In the genomic region with DNA sequence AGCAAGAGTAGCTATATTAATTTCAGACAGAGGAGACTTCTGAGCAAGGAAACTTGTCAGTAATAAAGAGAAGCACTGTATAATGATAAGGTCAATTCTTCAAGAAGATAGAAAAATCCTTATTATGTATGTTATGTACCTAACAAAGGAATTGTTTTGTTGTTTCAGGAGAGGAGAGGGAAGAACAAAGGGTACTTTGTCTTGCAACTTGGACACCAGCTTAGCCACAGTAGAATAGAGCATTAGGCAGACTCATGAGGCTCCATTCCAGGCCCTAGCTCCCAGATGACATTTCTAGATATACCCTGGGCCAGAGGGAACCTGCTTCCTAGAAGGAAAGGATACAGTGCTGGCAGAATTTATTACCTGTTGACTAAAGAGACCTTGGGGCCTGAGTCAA, we compare ENCODE assay signal across 22 cellular contexts.
"Had no signal": no experiment of that assay in that cellular context is flagged by ENCODE, and none has a peak within 500 bp of the region (broad histone marks: within the 10 kb centered on the region; RNA-seq: fewer than 3 reads in every experiment).

No MANE protein-coding gene starts in this region.

- H3K27me3 ChIP-seq: esophagus muscularis mucosa, gastroesophageal sphincter, pancreas had no signal

- H3K27me3 Mint-ChIP-seq: stimulated activated naive CD8-positive, alpha-beta T cell treated with anti-CD3 and anti-CD28 coated beads, Interleukin-15, amount 100 ng/mL, for 72 hours had no signal

- FAIRE-seq: endometrium, keratinocyte, pancreas had no signal

- H3K4me3 ChIP-seq: esophagus muscularis mucosa, gastroesophageal sphincter, left ventricle myocardium inferior, lower lobe of right lung, pancreas, prostate gland, thoracic aorta had no signal

- H3K4me1 Mint-ChIP-seq: immature natural killer cell had no signal

- H3K4me1 ChIP-seq: esophagus muscularis mucosa, gastroesophageal sphincter, left ventricle myocardium inferior, lower lobe of right lung, pancreas, prostate gland had no signal

- H3K36me3 ChIP-seq: esophagus muscularis mucosa, gastroesophageal sphincter, left ventricle myocardium inferior, lower lobe of right lung, pancreas, prostate gland, thoracic aorta had no signal

- H3K27ac Mint-ChIP-seq: immature natural killer cell; natural killer cell treated with Interleukin-12 subunit alpha and Interleukin-12 subunit beta and Interleukin-15 and Interleukin-18, amount 100 ng/mL, for 72 hours; stimulated activated naive B cell treated with anti-CD40 and anti-IgM and Interleukin-4, amounts not matched to agents 10 μg/mL and 1 μg/mL and 100 μg/mL, for 72 hours had no signal

- DNase-seq: effector memory CD4-positive, alpha-beta T cell; immature natural killer cell; left ventricle myocardium inferior; lower lobe of right lung; mesenchymal stem cell; midbrain; occipital lobe; pancreas; retina; stimulated activated CD4-positive, alpha-beta T cell treated with anti-CD3 and anti-CD28 coated beads, Interleukin-2, amount 100 ng/mL, for 24 hours; stimulated activated CD4-positive, alpha-beta T cell treated with anti-CD3 and anti-CD28 coated beads, Interleukin-4, amount 100 ng/mL, for 4 hours; stimulated activated naive B cell treated with anti-CD40 and anti-IgM and Interleukin-4, amounts not matched to agents 10 μg/mL and 1 μg/mL and 100 μg/mL, for 72 hours; stimulated activated naive CD8-positive, alpha-beta T cell treated with anti-CD3 and anti-CD28 coated beads, Interleukin-15, amount 100 ng/mL, for 72 hours; trophoblast cell had no signal

- H3K4me3 Mint-ChIP-seq: immature natural killer cell; natural killer cell treated with Interleukin-12 subunit alpha and Interleukin-12 subunit beta and Interleukin-15 and Interleukin-18, amount 100 ng/mL, for 72 hours; stimulated activated naive B cell treated with anti-CD40 and anti-IgM and Interleukin-4, amounts not matched to agents 10 μg/mL and 1 μg/mL and 100 μg/mL, for 72 hours; stimulated activated naive CD8-positive, alpha-beta T cell treated with anti-CD3 and anti-CD28 coated beads, Interleukin-15, amount 100 ng/mL, for 72 hours had no signal

- H3K9me3 Mint-ChIP-seq: immature natural killer cell; natural killer cell treated with Interleukin-12 subunit alpha and Interleukin-12 subunit beta and Interleukin-15 and Interleukin-18, amount 100 ng/mL, for 72 hours; stimulated activated naive B cell treated with anti-CD40 and anti-IgM and Interleukin-4, amounts not matched to agents 10 μg/mL and 1 μg/mL and 100 μg/mL, for 72 hours; stimulated activated naive CD8-positive, alpha-beta T cell treated with anti-CD3 and anti-CD28 coated beads, Interleukin-15, amount 100 ng/mL, for 72 hours had no signal

- H3K36me3 Mint-ChIP-seq: natural killer cell treated with Interleukin-12 subunit alpha and Interleukin-12 subunit beta and Interleukin-15 and Interleukin-18, amount 100 ng/mL, for 72 hours had no signal

- H3K9me3 ChIP-seq: esophagus muscularis mucosa, gastroesophageal sphincter, left ventricle myocardium inferior, lower lobe of right lung, pancreas, prostate gland, thoracic aorta had no signal

- H3K27ac ChIP-seq: epithelial cell of prostate, esophagus muscularis mucosa, gastroesophageal sphincter, left ventricle myocardium inferior, lower lobe of right lung, pancreas, prostate gland, thoracic aorta had no signal
